Comparison of ENCODE assay signal across 8 cellular contexts in genomic region chr12:122965356-122965755, GRCh38. TPM values are rescaled to one million over a fixed set of nuclear protein-coding genes. Genes with fewer than 3 reads are reported as not detected.
DNase-seq lines count a peak whose midpoint lies in the region; ATAC-seq and TF ChIP-seq lines count a peak whose summit lies in the region.

No MANE protein-coding gene starts in this region.

- CTCF ChIA-PET in activated naive CD4-positive, alpha-beta T cell treated with anti-CD3 and anti-CD28 coated beads for 36 hours (lab: Charles Lee) = interaction anchor here (0.6 to 1.7 kb wide), 2 partner anchors 13 to 329 kb away, joined by 4 read pairs; no protein-coding TSS in a partner anchor

- no peak for ATAC-seq in activated T-helper 17 cell treated with anti-CD3 and anti-CD28 coated beads, Interleukin-2, amount 50 U/mL, for 72 hours (replicated peaks)
- ATAC-seq in HG03097 (IDR thresholded peaks at IDR 0.05; ENCODE audit: low FRiP score, unreplicated experiment) = no peak
- ATAC-seq in HG03469 (IDR thresholded peaks at IDR 0.05; ENCODE audit: unreplicated experiment) = no peak

- DNase-seq in activated naive CD4-positive, alpha-beta T cell treated with anti-CD3 and anti-CD28 coated beads for 36 hours = no peak
- DNase-seq in activated naive CD4-positive, alpha-beta T cell treated with Interleukin-2 at 50 U/mL for 16 hours = no peak
- DNase-seq in islet precursor cell (peak; percentile 60), tibial artery (peak in 1 of 2 donors; percentile 65), DMS153 (lab: John Stamatoyannopoulos, UW) (no peak)

- H3K4me3 Mint-ChIP-seq in activated naive CD4-positive, alpha-beta T cell treated with anti-CD3 and anti-CD28 coated beads for 36 hours = peak overlapping the region; percentile 49
- H3K4me3 Mint-ChIP-seq in activated T-helper 17 cell treated with anti-CD3 and anti-CD28 coated beads, Interleukin-2, amount 50 U/mL, for 72 hours = peak overlapping the region; percentile 62

- peaks cover 5% of the 10 kb centered on the region for H3K4me1 Mint-ChIP-seq in activated naive CD4-positive, alpha-beta T cell treated with anti-CD3 and anti-CD28 coated beads for 36 hours (ENCODE audit: low read depth)
- no peaks in the 10 kb centered on the region for H3K4me1 Mint-ChIP-seq in activated T-helper 17 cell treated with anti-CD3 and anti-CD28 coated beads, Interleukin-2, amount 50 U/mL, for 72 hours

- peak overlapping the region; percentile 54 to 58 for H3K4me3 ChIP-seq in tibial artery

- no peak overlapping the region for H3K27ac Mint-ChIP-seq in activated naive CD4-positive, alpha-beta T cell treated with anti-CD3 and anti-CD28 coated beads for 36 hours
- H3K27ac Mint-ChIP-seq in activated T-helper 17 cell treated with anti-CD3 and anti-CD28 coated beads, Interleukin-2, amount 50 U/mL, for 72 hours = no peak overlapping the region

- no peaks in the 10 kb centered on the region for H3K27me3 Mint-ChIP-seq in activated naive CD4-positive, alpha-beta T cell treated with anti-CD3 and anti-CD28 coated beads for 36 hours (ENCODE audit: low read depth)
- H3K27me3 Mint-ChIP-seq in activated T-helper 17 cell treated with anti-CD3 and anti-CD28 coated beads, Interleukin-2, amount 50 U/mL, for 72 hours = no peaks in the 10 kb centered on the region

- H3K27ac ChIP-seq in tibial artery = peak overlapping the region in 1 of 2 donors; percentile 42

- no peaks in the 10 kb centered on the region for H3K9me3 ChIP-seq in tibial artery

- intact Hi-C loops in activated naive CD4-positive, alpha-beta T cell treated with anti-CD3 and anti-CD28 coated beads for 36 hours (cut with micrococcal nuclease) = no loop called here
- intact Hi-C loops in tibial artery (cut with DNase I; ENCODE audit: low total_unique reads) = no loop called here

- no peaks in the 10 kb centered on the region for H3K9me3 Mint-ChIP-seq in activated naive CD4-positive, alpha-beta T cell treated with anti-CD3 and anti-CD28 coated beads for 36 hours
- H3K9me3 Mint-ChIP-seq in activated T-helper 17 cell treated with anti-CD3 and anti-CD28 coated beads, Interleukin-2, amount 50 U/mL, for 72 hours = no peaks in the 10 kb centered on the region

- H3K36me3 Mint-ChIP-seq in activated naive CD4-positive, alpha-beta T cell treated with anti-CD3 and anti-CD28 coated beads for 36 hours (ENCODE audit: low read depth) = no peaks in the 10 kb centered on the region
- H3K36me3 Mint-ChIP-seq in activated T-helper 17 cell treated with anti-CD3 and anti-CD28 coated beads, Interleukin-2, amount 50 U/mL, for 72 hours (ENCODE audit: low read depth) = no peaks in the 10 kb centered on the region

- H3K4me1 ChIP-seq in tibial artery = peaks cover 9 to 41% (median 27%) of the 10 kb centered on the region in 4 donors

- no peak for TF ChIP-seq CTCF in tibial artery (IDR thresholded peaks at IDR 0.05)

- no peaks in the 10 kb centered on the region for H3K36me3 ChIP-seq in tibial artery

- no peaks in the 10 kb centered on the region for H3K27me3 ChIP-seq in tibial artery

RNA-seq across cellular contexts. Expression of gene ABCB9, which starts 0.9 kb away (rescaled TPM):
- 1 to 10 TPM; 5.1 to 5.9 TPM for total RNA-seq in activated naive CD4-positive, alpha-beta T cell treated with anti-CD3 and anti-CD28 coated beads for 36 hours
- total RNA-seq in activated T-helper 17 cell treated with anti-CD3 and anti-CD28 coated beads, Interleukin-2, amount 50 U/mL, for 72 hours = 10 to 100 TPM in 1 of 2 donors, 1 to 10 TPM in 1; 7.7 to 12.0 TPM

RNA-seq across cellular contexts. Expression of gene OGFOD2, which starts 9.7 kb away (rescaled TPM):
- 10 to 100 TPM; 26.8 to 27.7 TPM for total RNA-seq in activated naive CD4-positive, alpha-beta T cell treated with anti-CD3 and anti-CD28 coated beads for 36 hours
- total RNA-seq in activated T-helper 17 cell treated with anti-CD3 and anti-CD28 coated beads, Interleukin-2, amount 50 U/mL, for 72 hours = 10 to 100 TPM; 24.9 to 28.6 TPM

RNA-seq across cellular contexts. Expression of gene ARL6IP4, which starts 15.1 kb away (rescaled TPM):
- total RNA-seq in activated naive CD4-positive, alpha-beta T cell treated with anti-CD3 and anti-CD28 coated beads for 36 hours = 100 to 1,000 TPM; 159 to 177 TPM
- 100 to 1,000 TPM; 112 to 160 TPM for total RNA-seq in activated T-helper 17 cell treated with anti-CD3 and anti-CD28 coated beads, Interleukin-2, amount 50 U/mL, for 72 hours
